ENCODE assay signal across 25 cellular contexts in genomic region chr11:32145282-32145681, GRCh38.
"Had no signal": no experiment of that assay in that cellular context is flagged by ENCODE, and none has a peak within 500 bp of the region (broad histone marks: within the 10 kb centered on the region; RNA-seq: fewer than 3 reads in every experiment).

No MANE protein-coding gene starts in this region.

- H3K9me3 ChIP-seq: gastroesophageal sphincter, heart left ventricle, left lung, lower lobe of right lung had no signal

- H3K27me3 ChIP-seq: gastroesophageal sphincter, hepatocyte, left lung had no signal

- H3K27ac ChIP-seq: epithelial cell of prostate, foreskin keratinocyte, gastroesophageal sphincter, heart left ventricle, hepatocyte, left lung, lower lobe of right lung had no signal

- H3K9me3 Mint-ChIP-seq: dendritic cell treated with granulocyte-macrophage colony-stimulating factor and Interleukin-4, amounts not matched to agents 40 ng/mL and 50 ng/mL, for 4 days; effector memory CD8-positive, alpha-beta T cell had no signal

- H3K4me3 Mint-ChIP-seq: dendritic cell treated with granulocyte-macrophage colony-stimulating factor and Interleukin-4, amounts not matched to agents 40 ng/mL and 50 ng/mL, for 4 days; effector memory CD8-positive, alpha-beta T cell; endodermal cell; immature natural killer cell; mesothelial cell of epicardium had no signal

- H3K27ac Mint-ChIP-seq: dendritic cell treated with granulocyte-macrophage colony-stimulating factor and Interleukin-4, amounts not matched to agents 40 ng/mL and 50 ng/mL, for 4 days; effector memory CD8-positive, alpha-beta T cell; endodermal cell; mesothelial cell of epicardium had no signal

- H3K4me3 ChIP-seq: gastroesophageal sphincter, heart left ventricle, hepatocyte, left lung, lower lobe of right lung had no signal

- H3K4me1 ChIP-seq: foreskin keratinocyte, gastroesophageal sphincter, left lung, lower lobe of right lung had no signal

- H3K36me3 ChIP-seq: gastroesophageal sphincter, heart left ventricle, left lung, lower lobe of right lung had no signal

- DNase-seq: cortex of kidney; effector CD8-positive, alpha-beta T cell; effector memory CD8-positive, alpha-beta T cell; endodermal cell; erythroblast; foreskin keratinocyte; heart left ventricle; hypothalamus; immature natural killer cell; islet precursor cell; kidney; kidney glomerular epithelial cell; left lung; left ventricle myocardium superior; lower lobe of right lung; mesenchymal stem cell had no signal

- H3K36me3 Mint-ChIP-seq: mesothelial cell of epicardium had no signal

- ATAC-seq: effector memory CD8-positive, alpha-beta T cell; esophagus mucosa; foreskin keratinocyte; gastroesophageal sphincter; heart left ventricle; left lung; left ventricle myocardium superior; lower lobe of right lung had no signal

- FAIRE-seq: colon, endometrium, frontal cortex, kidney had no signal

- H3K27me3 Mint-ChIP-seq: dendritic cell treated with granulocyte-macrophage colony-stimulating factor and Interleukin-4, amounts not matched to agents 40 ng/mL and 50 ng/mL, for 4 days had no signal
